Comparison of ENCODE assay signal across 17 cellular contexts in genomic region chr12:30880061-30880460, GRCh38. TPM values are rescaled to one million over a fixed set of nuclear protein-coding genes. Genes with fewer than 3 reads are reported as not detected.
DNase-seq lines count a peak whose midpoint lies in the region; ATAC-seq and TF ChIP-seq lines count a peak whose summit lies in the region.
"Had no signal": no experiment of that assay in that cellular context is flagged by ENCODE, and none has a peak within 500 bp of the region (broad histone marks: within the 10 kb centered on the region; RNA-seq: fewer than 3 reads in every experiment).

No MANE protein-coding gene starts in this region.

- no peak for ATAC-seq in HG02763 (IDR thresholded peaks at IDR 0.05; ENCODE audit: unreplicated experiment)
- ATAC-seq: PC-3; stimulated activated effector memory CD8-positive, alpha-beta T cell treated with anti-CD3 and anti-CD28 coated beads, Interleukin-12 subunit alpha, Interleukin-12 subunit beta, amount 100 ng/mL, for 72 hours had no signal

- H3K4me3 Mint-ChIP-seq in chondrocyte (ENCODE audit: unreplicated experiment) (no peak overlapping the region), osteocyte (ENCODE audit: unreplicated experiment) (peak overlapping the region; percentile 43)
- H3K4me3 Mint-ChIP-seq: activated CD4-positive, alpha-beta memory T cell treated with anti-CD3 and anti-CD28 coated beads for 36 hours; activated T-helper 1 cell treated with anti-CD3 and anti-CD28 coated beads, Interleukin-12 subunit alpha, Interleukin-12 subunit beta, Interleukin-2, Interleukin-4 antibody, amounts not matched to agents 30 ng/mL and 10 ng/mL and 1 ng/mL, durations not matched to agents 14 hours and 24 hours and 36 hours; stimulated activated effector memory CD8-positive, alpha-beta T cell treated with anti-CD3 and anti-CD28 coated beads, Interleukin-12 subunit alpha, Interleukin-12 subunit beta, amount 100 ng/mL, for 72 hours had no signal

- H3K9me3 Mint-ChIP-seq in chondrocyte (ENCODE audit: low read depth) (no peaks in the 10 kb centered on the region), osteocyte (ENCODE audit: unreplicated experiment) (no peaks in the 10 kb centered on the region)
- H3K9me3 Mint-ChIP-seq: activated CD4-positive, alpha-beta memory T cell treated with anti-CD3 and anti-CD28 coated beads for 36 hours; activated T-helper 1 cell treated with anti-CD3 and anti-CD28 coated beads, Interleukin-12 subunit alpha, Interleukin-12 subunit beta, Interleukin-2, Interleukin-4 antibody, amounts not matched to agents 30 ng/mL and 10 ng/mL and 1 ng/mL, durations not matched to agents 14 hours and 24 hours and 36 hours had no signal

- TF ChIP-seq CTCF in chondrocyte (IDR thresholded peaks at IDR 0.05), result no peak
- no peak for TF ChIP-seq CTCF in osteocyte (IDR thresholded peaks at IDR 0.05)

- H3K36me3 Mint-ChIP-seq in chondrocyte (ENCODE audit: low read depth) (peaks cover 2% of the 10 kb centered on the region), osteocyte (ENCODE audit: unreplicated experiment) (no peaks in the 10 kb centered on the region)
- H3K36me3 Mint-ChIP-seq: activated CD4-positive, alpha-beta memory T cell treated with anti-CD3 and anti-CD28 coated beads for 36 hours; stimulated activated effector memory CD8-positive, alpha-beta T cell treated with anti-CD3 and anti-CD28 coated beads, Interleukin-12 subunit alpha, Interleukin-12 subunit beta, amount 100 ng/mL, for 72 hours had no signal

- H3K27me3 Mint-ChIP-seq in chondrocyte (ENCODE audit: low read depth) (peaks cover 37% of the 10 kb centered on the region), osteocyte (ENCODE audit: unreplicated experiment) (peaks cover 47% of the 10 kb centered on the region)

- peaks cover 16% of the 10 kb centered on the region for H3K4me1 Mint-ChIP-seq in chondrocyte (ENCODE audit: low read depth)
- peaks cover 25% of the 10 kb centered on the region for H3K4me1 Mint-ChIP-seq in osteocyte (ENCODE audit: unreplicated experiment)
- H3K4me1 Mint-ChIP-seq: stimulated activated effector memory CD8-positive, alpha-beta T cell treated with anti-CD3 and anti-CD28 coated beads, Interleukin-12 subunit alpha, Interleukin-12 subunit beta, amount 100 ng/mL, for 72 hours had no signal

- DNase-seq in NCI-H2171 treated with DMSO at 0.1 percent for 48 hours (lab: John Stamatoyannopoulos, UW), result peak; percentile 43
- no peak for DNase-seq in NCI-H2171 (lab: John Stamatoyannopoulos, UW)
- peak; percentile 78 for DNase-seq in NCI-H2107 treated with DMSO at 0.1 percent for 48 hours (lab: John Stamatoyannopoulos, UW; ENCODE audit: unreplicated experiment)
- DNase-seq in chondrocyte (ENCODE audit: low spot score), result no peak
- no peak for DNase-seq in osteocyte (ENCODE audit: extremely low spot score, unreplicated experiment)
- DNase-seq in NAMALWA (ENCODE audit: low spot score), result no peak
- no peak for DNase-seq in AG08396 (ENCODE audit: low spot score)
- DNase-seq: activated CD4-positive, alpha-beta memory T cell treated with anti-CD3 and anti-CD28 coated beads for 36 hours; central memory CD4-positive, alpha-beta T cell; DND-41; mesendoderm; NCI-H2081; PC-3; trophoblast cell had no signal

- peak overlapping the region; percentile 25 for H3K27ac Mint-ChIP-seq in chondrocyte (ENCODE audit: unreplicated experiment)
- H3K27ac Mint-ChIP-seq in osteocyte (ENCODE audit: unreplicated experiment), result peak overlapping the region; percentile 67
- H3K27ac Mint-ChIP-seq: activated CD4-positive, alpha-beta memory T cell treated with anti-CD3 and anti-CD28 coated beads for 36 hours; activated T-helper 1 cell treated with anti-CD3 and anti-CD28 coated beads, Interleukin-12 subunit alpha, Interleukin-12 subunit beta, Interleukin-2, Interleukin-4 antibody, amounts not matched to agents 30 ng/mL and 10 ng/mL and 1 ng/mL, durations not matched to agents 14 hours and 24 hours and 36 hours; stimulated activated effector memory CD8-positive, alpha-beta T cell treated with anti-CD3 and anti-CD28 coated beads, Interleukin-12 subunit alpha, Interleukin-12 subunit beta, amount 100 ng/mL, for 72 hours had no signal

RNA-seq across cellular contexts. Expression of gene TSPAN11, which starts 46.5 kb away (rescaled TPM):
- total RNA-seq in chondrocyte, result 0.87 to 1.9 TPM (median 0.95 TPM) in 3 replicates
- total RNA-seq in osteocyte, result 8.4 and 9.2 TPM in 2 replicates
- total RNA-seq: activated CD4-positive, alpha-beta memory T cell treated with anti-CD3 and anti-CD28 coated beads for 36 hours; activated T-helper 1 cell treated with anti-CD3 and anti-CD28 coated beads, Interleukin-12 subunit alpha, Interleukin-12 subunit beta, Interleukin-2, Interleukin-4 antibody, amounts not matched to agents 30 ng/mL and 10 ng/mL and 1 ng/mL, durations not matched to agents 14 hours and 24 hours and 36 hours; PC-3 had no signal

Comparison
In these comparisons a context has a peak if more than half of its experiments do, and no peak if none do; other contexts are left out.
1. DNase-seq: peak in NCI-H2171 treated with DMSO at 0.1 percent for 48 hours (single experiment) and NCI-H2107 treated with DMSO at 0.1 percent for 48 hours (single experiment); none in NCI-H2171 (single experiment), chondrocyte (single experiment), osteocyte (single experiment), NAMALWA (single experiment) and AG08396 (single experiment).